In genomic region chr2:174477772-174478171, GRCh38 we compare ENCODE assay signal across 19 cellular contexts.
"Had no signal": no experiment of that assay in that cellular context is flagged by ENCODE, and none has a peak within 500 bp of the region (broad histone marks: within the 10 kb centered on the region; RNA-seq: fewer than 3 reads in every experiment).

No MANE protein-coding gene starts in this region.

- H3K36me3 ChIP-seq: upper lobe of right lung had no signal

- H3K4me1 ChIP-seq: lower lobe of right lung, parathyroid adenoma, sigmoid colon, spleen, upper lobe of right lung had no signal

- H3K4me3 ChIP-seq: cardiac muscle cell, lower lobe of right lung, sigmoid colon, spleen, thoracic aorta, upper lobe of right lung had no signal

- ATAC-seq: activated CD8-positive, alpha-beta memory T cell treated with anti-CD3 and anti-CD28 coated beads, Interleukin-2, amount 10 ng/mL, durations not matched to agents 7 days and 5 days; effector memory CD8-positive, alpha-beta T cell; lower lobe of right lung; natural killer cell; stimulated activated naive B cell treated with anti-CD40 and anti-IgM and Interleukin-4, amounts not matched to agents 10 μg/mL and 1 μg/mL and 100 μg/mL, for 72 hours; upper lobe of right lung had no signal

- H3K27ac ChIP-seq: cardiac muscle cell, lower lobe of right lung, parathyroid adenoma, sigmoid colon, spleen, thoracic aorta, upper lobe of right lung had no signal

- H3K9ac ChIP-seq: parathyroid adenoma had no signal

- DNase-seq: activated CD4-positive, alpha-beta memory T cell treated with anti-CD3 and anti-CD28 coated beads, Interleukin-2, amount 10 ng/mL, durations not matched to agents 7 days and 5 days; activated CD4-positive, alpha-beta T cell treated with anti-CD3 and anti-CD28 coated beads for 48 hours; activated CD4-positive, CD25-positive, alpha-beta regulatory T cell; activated CD8-positive, alpha-beta memory T cell treated with anti-CD3 and anti-CD28 coated beads, Interleukin-2, amount 10 ng/mL, durations not matched to agents 7 days and 5 days; activated naive CD8-positive, alpha-beta T cell treated with anti-CD3 and anti-CD28 coated beads, Interleukin-2, amount 10 ng/mL, durations not matched to agents 7 days and 5 days; amygdala; effector memory CD8-positive, alpha-beta T cell; hippocampal formation; islet precursor cell; lower lobe of right lung; natural killer cell; sigmoid colon; spleen; stimulated activated naive B cell treated with anti-CD40 and anti-IgM and Interleukin-4, amounts not matched to agents 10 μg/mL and 1 μg/mL and 100 μg/mL, for 72 hours; T-helper 9 cell; upper lobe of right lung had no signal

- H3K9me3 ChIP-seq: lower lobe of right lung, sigmoid colon, spleen, thoracic aorta, upper lobe of right lung had no signal
